ENCODE assay signal across 8 cellular contexts in the genomic region with DNA sequence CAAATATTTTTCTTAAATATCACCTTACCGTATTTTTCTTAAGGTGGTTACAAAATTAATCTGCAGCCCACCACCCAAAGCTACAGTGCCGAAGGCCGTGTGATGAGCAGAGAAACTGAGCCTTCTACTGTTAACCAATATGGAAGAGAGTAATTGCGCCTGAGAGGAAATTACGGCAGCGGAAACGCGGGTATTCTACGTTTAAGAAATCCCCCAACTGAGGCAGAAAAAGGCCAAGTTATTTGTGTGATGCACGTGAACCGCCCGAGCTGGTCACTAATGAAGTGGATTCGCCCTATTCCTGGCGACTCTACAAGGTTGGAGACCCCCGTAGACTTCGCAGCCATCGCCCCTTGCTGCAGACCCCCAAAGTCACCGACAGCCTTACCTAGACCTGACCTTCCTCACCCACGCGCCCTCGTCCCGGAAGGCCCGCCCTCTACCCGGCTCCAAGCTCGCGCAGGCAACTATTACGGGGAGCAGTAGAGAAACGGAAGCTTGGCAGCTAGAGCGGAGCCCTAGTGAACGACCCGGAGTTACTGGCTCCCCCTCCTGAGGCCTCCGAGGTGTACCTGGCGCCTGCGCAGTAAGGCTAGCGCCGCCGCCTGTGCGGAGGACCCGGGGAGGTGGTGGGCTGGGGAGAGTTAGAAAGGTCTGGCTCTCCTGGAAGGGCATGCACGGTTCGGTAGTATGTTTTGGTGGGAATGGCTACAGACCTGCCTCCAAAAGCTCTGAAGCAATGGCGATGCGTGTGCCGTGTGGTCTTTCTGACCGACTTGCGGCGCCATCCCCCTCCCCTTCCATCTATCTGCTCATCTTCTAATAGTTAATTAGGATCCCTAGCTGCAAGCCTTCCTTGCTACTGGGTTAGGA. TPM values are rescaled to one million over a fixed set of nuclear protein-coding genes. Genes with fewer than 3 reads are reported as not detected.
A peak's percentile ranks its signal among the peaks of the same experiment; 100 is the strongest.
DNase-seq lines count a peak whose midpoint lies in the region; ATAC-seq and TF ChIP-seq lines count a peak whose summit lies in the region.

A gene (minus strand): TSS at position 430 of the 873 bp plus-strand sequence. CDS start 4,319 bp downstream, outside the sequence.

- H3K27ac ChIP-seq in upper lobe of right lung: peak within 1 kb of the TSS; percentile 83

- ATAC-seq in HG02884 (IDR thresholded peaks at IDR 0.05; ENCODE audit: unreplicated experiment) (peak; percentile 99), left cardiac atrium (peak; percentile 100), upper lobe of right lung (peak; percentile 100)

- H3K4me3 ChIP-seq in upper lobe of right lung: peak within 1 kb of the TSS; percentile 70

- no peaks in the 10 kb centered on the region for H3K4me1 ChIP-seq in upper lobe of right lung

- H3K27me3 ChIP-seq in upper lobe of right lung: peaks cover 5% of the 10 kb centered on the region

- in situ Hi-C loops in GM13977 (cut with MboI; ENCODE audit: low pct_unique_long_range_greater_than_20kb, low sequenced_read_pairs, unreplicated experiment): no loop called here

- peaks cover 2% of the 10 kb centered on the region for H3K36me3 ChIP-seq in upper lobe of right lung

- no peaks in the 10 kb centered on the region for H3K9me3 ChIP-seq in upper lobe of right lung

- peak; percentile 91 for TF ChIP-seq CTCF in GM13977 (IDR thresholded peaks at IDR 0.05; ENCODE audit: extremely low read depth, insufficient read depth, missing control alignments)
- TF ChIP-seq CTCF in upper lobe of right lung (IDR thresholded peaks at IDR 0.05): peak; percentile 39

- DNase-seq in GM13977 (ENCODE audit: low spot score): peak; percentile 91
- peak; percentile 96 for DNase-seq in NCI-H146 treated with DMSO at 0.1 percent for 48 hours (lab: John Stamatoyannopoulos, UW; ENCODE audit: unreplicated experiment)
- DNase-seq in amniotic epithelial cell (ENCODE audit: low read depth): peak; percentile 94
- DNase-seq in left cardiac atrium: peak; percentile 96
- DNase-seq in posterior vena cava (ENCODE audit: low spot score): peak; percentile 98
- peak; percentile 97 for DNase-seq in upper lobe of right lung

- intact Hi-C loops in T-helper 1 cell treated with Interleukin-12 subunit alpha and Interleukin-12 subunit beta and Interleukin-4 antibody, amounts not matched to agents 30 ng/mL and 1 ng/mL, for 36 hours (cut with micrococcal nuclease): loop anchor here (1.0 to 10.0 kb wide), 17 partner anchors 9 to 1790 kb away; a partner anchor contains a TSS
- intact Hi-C loops in left cardiac atrium (cut with DNase I) (loop anchor here (5.0 to 10.0 kb wide), 3 partner anchors 90 to 340 kb away; a partner anchor contains a TSS), posterior vena cava (cut with DNase I) (loop anchor here (5.0 to 10.0 kb wide), 3 partner anchors 202 to 520 kb away; no protein-coding TSS in a partner anchor), upper lobe of right lung (cut with DNase I) (loop anchor here (5.0 kb wide), 1 partner anchor 202 kb away; no protein-coding TSS in a partner anchor)

RNA-seq across cellular contexts. Expression of the gene that starts here (rescaled TPM):
- 67.6 and 67.9 TPM in 2 replicates for total RNA-seq in T-helper 1 cell treated with Interleukin-12 subunit alpha and Interleukin-12 subunit beta and Interleukin-4 antibody, amounts not matched to agents 30 ng/mL and 1 ng/mL, for 36 hours
- total RNA-seq in left cardiac atrium (10 to 100 TPM; 78.4 to 91.3 TPM), posterior vena cava (10 to 100 TPM; 26.9 to 32.5 TPM), upper lobe of right lung (27.4 TPM)

Comparison
In these comparisons a context has a peak if more than half of its experiments do, and no peak if none do; other contexts are left out.
1. Peak in every context shown above with its lines: DNase-seq, ATAC-seq, H3K4me3 ChIP-seq and H3K27ac ChIP-seq.